In the genomic region with DNA sequence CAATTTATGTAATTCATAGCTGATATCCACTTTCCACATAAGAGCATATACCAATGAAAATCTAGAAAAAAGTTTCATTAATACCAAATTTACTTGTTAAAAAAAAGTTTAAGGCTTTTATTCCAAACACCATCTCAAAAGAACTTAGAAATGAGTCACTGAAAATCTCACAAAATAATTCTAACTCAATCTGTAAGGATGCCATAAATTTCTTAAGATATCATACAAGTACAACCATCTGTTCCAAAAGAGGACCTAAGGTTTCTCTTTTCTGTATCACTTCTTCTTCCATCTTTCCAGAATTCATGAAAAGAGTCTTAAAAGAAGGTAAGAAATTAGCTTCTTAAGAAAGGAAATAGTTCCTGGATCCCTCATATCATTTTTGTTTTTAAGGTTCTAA, we compare ENCODE assay signal across 19 cellular contexts.
"Had no signal": no experiment of that assay in that cellular context is flagged by ENCODE, and none has a peak within 500 bp of the region (broad histone marks: within the 10 kb centered on the region; RNA-seq: fewer than 3 reads in every experiment).

No MANE protein-coding gene starts in this region.

- H2AFZ ChIP-seq: neural progenitor cell had no signal

- H3K4me1 Mint-ChIP-seq: neural progenitor cell had no signal

- H3K27ac Mint-ChIP-seq: activated CD4-positive, alpha-beta memory T cell treated with anti-CD3 and anti-CD28 coated beads, Interleukin-2, amount 10 ng/mL, durations not matched to agents 7 days and 5 days; activated CD4-positive, alpha-beta T cell treated with anti-CD3 and anti-CD28 coated beads for 36 hours; activated naive CD4-positive, alpha-beta T cell treated with anti-CD3 and anti-CD28 coated beads, Interleukin-2, amount 50 U/mL, for 72 hours; activated T-cell treated with anti-CD3 and anti-CD28 coated beads, Interleukin-2, amount 50 U/mL, for 24 hours; neural progenitor cell had no signal

- H3K27me3 Mint-ChIP-seq: activated CD4-positive, alpha-beta memory T cell treated with anti-CD3 and anti-CD28 coated beads, Interleukin-2, amount 10 ng/mL, durations not matched to agents 7 days and 5 days; activated CD4-positive, alpha-beta T cell treated with anti-CD3 and anti-CD28 coated beads for 36 hours; activated T-cell treated with anti-CD3 and anti-CD28 coated beads, Interleukin-2, amount 50 U/mL, for 24 hours had no signal

- FAIRE-seq: urothelium cell line had no signal

- H3K27ac ChIP-seq: coronary artery, esophagus muscularis mucosa, neural progenitor cell, ovary, stomach, VCaP had no signal

- H3K9me3 ChIP-seq: esophagus muscularis mucosa, ovary, stomach had no signal

- H3K4me3 ChIP-seq: coronary artery, esophagus muscularis mucosa, neural progenitor cell, ovary, stomach had no signal

- H3K4me3 Mint-ChIP-seq: activated CD4-positive, alpha-beta memory T cell treated with anti-CD3 and anti-CD28 coated beads, Interleukin-2, amount 10 ng/mL, durations not matched to agents 7 days and 5 days; activated CD4-positive, alpha-beta T cell treated with anti-CD3 and anti-CD28 coated beads for 36 hours; activated T-cell treated with anti-CD3 and anti-CD28 coated beads, Interleukin-2, amount 50 U/mL, for 24 hours; neural progenitor cell had no signal

- H3K27me3 ChIP-seq: esophagus muscularis mucosa, neural progenitor cell, ovary, stomach had no signal

- H3K9ac ChIP-seq: neural progenitor cell had no signal

- H3K4me2 ChIP-seq: neural progenitor cell had no signal

- H3K36me3 ChIP-seq: ovary had no signal

- H3K4me1 ChIP-seq: neural progenitor cell had no signal

- DNase-seq: activated CD4-positive, alpha-beta memory T cell treated with anti-CD3 and anti-CD28 coated beads, Interleukin-2, amount 10 ng/mL, durations not matched to agents 7 days and 5 days; activated CD4-positive, alpha-beta T cell treated with anti-CD3 and anti-CD28 coated beads for 36 hours; activated effector memory CD4-positive, alpha-beta T cell treated with Interleukin-2 at 50 U/mL for 16 hours; activated T-cell treated with anti-CD3 and anti-CD28 coated beads, Interleukin-2, amount 50 U/mL, for 24 hours; amniotic stem cell; central memory CD4-positive, alpha-beta T cell; head of caudate nucleus; ovary; stimulated activated CD4-positive, alpha-beta T cell treated with anti-CD3 and anti-CD28 coated beads, Interleukin-12 subunit alpha, Interleukin-12 subunit beta, amount 100 ng/mL, for 4 hours; stimulated activated CD4-positive, alpha-beta T cell treated with anti-CD3 and anti-CD28 coated beads, Interleukin-2, amount 100 ng/mL, for 24 hours; stomach; T-helper 1 cell had no signal

- H3K9me3 Mint-ChIP-seq: activated CD4-positive, alpha-beta memory T cell treated with anti-CD3 and anti-CD28 coated beads, Interleukin-2, amount 10 ng/mL, durations not matched to agents 7 days and 5 days; activated naive CD4-positive, alpha-beta T cell treated with anti-CD3 and anti-CD28 coated beads, Interleukin-2, amount 50 U/mL, for 72 hours; activated T-cell treated with anti-CD3 and anti-CD28 coated beads, Interleukin-2, amount 50 U/mL, for 24 hours; neural progenitor cell had no signal

- ATAC-seq: activated CD4-positive, alpha-beta T cell treated with anti-CD3 and anti-CD28 coated beads for 36 hours; activated naive CD4-positive, alpha-beta T cell treated with anti-CD3 and anti-CD28 coated beads, Interleukin-2, amount 50 U/mL, for 72 hours; sciatic nerve had no signal
